22 cellular contexts compared by ENCODE assay signal in genomic region chr17:48711128-48711527, GRCh38. TPM values are rescaled to one million over a fixed set of nuclear protein-coding genes. Genes with fewer than 3 reads are reported as not detected.
DNase-seq lines count a peak whose midpoint lies in the region; ATAC-seq, FAIRE-seq and TF ChIP-seq lines count a peak whose summit lies in the region.
"Had no signal": no experiment of that assay in that cellular context is flagged by ENCODE, and none has a peak within 500 bp of the region (broad histone marks: within the 10 kb centered on the region; RNA-seq: fewer than 3 reads in every experiment).

No MANE protein-coding gene starts in this region.

- H3K27ac ChIP-seq in GM23248 (no peak overlapping the region), body of pancreas (no peak overlapping the region)

- H3K4me1 ChIP-seq in GM23248 (ENCODE audit: insufficient read depth) (no peaks in the 10 kb centered on the region), body of pancreas (no peaks in the 10 kb centered on the region)

- peaks cover 72% of the 10 kb centered on the region for H3K27me3 Mint-ChIP-seq in osteocyte (ENCODE audit: unreplicated experiment)

- no peak for ATAC-seq in body of pancreas
- ATAC-seq: CD8-positive, alpha-beta T cell; HCT116; K562 had no signal

- no peaks in the 10 kb centered on the region for H3F3A ChIP-seq in GM23248 (ENCODE audit: insufficient read depth)

- no peaks in the 10 kb centered on the region for H3K9me3 Mint-ChIP-seq in osteocyte (ENCODE audit: unreplicated experiment)
- H3K9me3 Mint-ChIP-seq: CD8-positive, alpha-beta T cell had no signal

- no peaks in the 10 kb centered on the region for H3K79me2 ChIP-seq in GM23248 (ENCODE audit: insufficient read depth)

- no peaks in the 10 kb centered on the region for H4K20me1 ChIP-seq in GM23248 (ENCODE audit: insufficient read depth)

- H3K9ac ChIP-seq in GM23248, result no peak overlapping the region

- WGBS in GM23248 (ENCODE audit: low coverage in 1 of 2, low lambda C conversion rate in 2 of 2, missing lambda C conversion rate in 2 of 2), 2 experiments, result 18 to 28% methylated on average over 4 of the region's 4 CpGs
- 44 to 45% methylated on average over 4 of the region's 4 CpGs for WGBS in body of pancreas, 2 donors

- no peak overlapping the region for H3K27ac Mint-ChIP-seq in osteocyte (ENCODE audit: unreplicated experiment)
- H3K27ac Mint-ChIP-seq: CD14-positive monocyte; CD8-positive, alpha-beta T cell had no signal

- no peak overlapping the region for H2AFZ ChIP-seq in GM23248

- no peak overlapping the region for H3K4me3 ChIP-seq in GM23248
- H3K4me3 ChIP-seq in body of pancreas, result no peak overlapping the region
- H3K4me3 ChIP-seq: K562 had no signal

- H3K4me2 ChIP-seq in GM23248 (ENCODE audit: unreplicated experiment), result no peak overlapping the region

- H3K9me3 ChIP-seq in GM23248 (ENCODE audit: low read depth), result no peaks in the 10 kb centered on the region
- no peaks in the 10 kb centered on the region for H3K9me3 ChIP-seq in body of pancreas

- DNase-seq in GM10266 (ENCODE audit: extremely low spot score), result peak; percentile 3
- DNase-seq in HTR-8/SVneo (ENCODE audit: insufficient read length, low spot score), result no peak
- DNase-seq in ecto neural progenitor cell (ENCODE audit: low spot score), result peak; percentile 41
- DNase-seq in osteocyte (ENCODE audit: extremely low spot score, unreplicated experiment), result peak; percentile 30
- DNase-seq in EL, result no peak
- DNase-seq in GM23248, result no peak
- DNase-seq in NCI-H1417 (lab: John Stamatoyannopoulos, UW), result no peak
- no peak for DNase-seq in body of pancreas
- DNase-seq: CD8-positive, alpha-beta T cell; COR-L47; DMS153; DND-41; Karpas-422 had no signal

- TF ChIP-seq CTCF in GM10266 (IDR thresholded peaks at IDR 0.05; ENCODE audit: control insufficient read depth, insufficient read depth, low read depth, missing control alignments), result no peak
- TF ChIP-seq CTCF in osteocyte (IDR thresholded peaks at IDR 0.05), result no peak
- TF ChIP-seq CTCF in body of pancreas (IDR thresholded peaks at IDR 0.05), result no peak

- TF ChIP-seq POLR2A in body of pancreas (IDR thresholded peaks at IDR 0.05), result no peak

- H3K36me3 ChIP-seq in GM23248 (ENCODE audit: low read depth) (no peaks in the 10 kb centered on the region), body of pancreas (replicated peaks in 1 of 2; ENCODE audit: insufficient read depth in 1 of 2, low read depth in 2 of 2) (no peaks in the 10 kb centered on the region)

- H3K27me3 ChIP-seq in GM23248 (replicated peaks; ENCODE audit: insufficient read depth) (peaks cover 91% of the 10 kb centered on the region), body of pancreas (peaks cover 0 to 5% of the 10 kb centered on the region in 2 donors)

- in situ Hi-C loops in GM23248 (cut with MboI), result no loop called here

- H3K9me2 ChIP-seq in GM23248 (ENCODE audit: insufficient read depth), result no peaks in the 10 kb centered on the region

- FAIRE-seq in HTR-8/SVneo (lab: Jason Lieb, UNC), result peak; percentile 26
- FAIRE-seq: A204.1, D721Med, GM12891, GM19239, H1, K562 had no signal

- intact Hi-C loops in body of pancreas (cut with DNase I), result no loop called here

- H3K36me3 Mint-ChIP-seq in osteocyte (ENCODE audit: unreplicated experiment), result no peaks in the 10 kb centered on the region
- H3K36me3 Mint-ChIP-seq: CD14-positive monocyte; CD8-positive, alpha-beta T cell had no signal

- no peaks in the 10 kb centered on the region for H3K4me1 Mint-ChIP-seq in osteocyte (ENCODE audit: unreplicated experiment)
- H3K4me1 Mint-ChIP-seq: CD14-positive monocyte had no signal

- H3K4me3 Mint-ChIP-seq in osteocyte (ENCODE audit: unreplicated experiment), result no peak overlapping the region
- H3K4me3 Mint-ChIP-seq: CD8-positive, alpha-beta T cell had no signal

RNA-seq across cellular contexts. Expression of gene PRAC1, which starts 11.2 kb away (rescaled TPM):
- total RNA-seq in osteocyte (not detected in 2 replicates), body of pancreas (not detected)
- not detected in 2 replicates for total RNA-seq in GM23248 (2014; rRNA removed; shearing (Covaris generic))
- polyA plus RNA-seq in GM23248 (2016; fragmentation: Nextera tagmentation; extraction: Ambion mirVana), result not detected in 2 replicates
- total RNA-seq: CD8-positive, alpha-beta T cell; H1; K562 had no signal
- polyA plus RNA-seq: BJ, CD14-positive monocyte, H1, K562 had no signal

RNA-seq across cellular contexts. Expression of gene PRAC2, which starts 11.9 kb away (rescaled TPM):
- total RNA-seq in osteocyte, result not detected in 2 replicates
- not detected in 2 replicates for total RNA-seq in GM23248 (2014; rRNA removed; shearing (Covaris generic))
- polyA plus RNA-seq in GM23248 (2016; fragmentation: Nextera tagmentation; extraction: Ambion mirVana), result not detected in 2 replicates
- total RNA-seq in body of pancreas, result not detected
- total RNA-seq: CD8-positive, alpha-beta T cell; H1; K562 had no signal
- polyA plus RNA-seq: CD14-positive monocyte, H1, K562 had no signal

RNA-seq across cellular contexts. Expression of gene HOXB13, which starts 17.4 kb away (rescaled TPM):
- not detected in 2 replicates for total RNA-seq in osteocyte
- not detected in 2 replicates for total RNA-seq in GM23248 (2014; rRNA removed; shearing (Covaris generic))
- not detected in 2 replicates for polyA plus RNA-seq in GM23248 (2016; fragmentation: Nextera tagmentation; extraction: Ambion mirVana)
- not detected for total RNA-seq in body of pancreas
- total RNA-seq: CD8-positive, alpha-beta T cell; H1; K562 had no signal
- polyA plus RNA-seq: CD14-positive monocyte, H1, K562 had no signal

Comparison
In these comparisons a context has a peak if more than half of its experiments do, and no peak if none do; other contexts are left out.
1. DNase-seq: peak in GM10266 (single experiment), ecto neural progenitor cell (single experiment) and osteocyte (single experiment); none in HTR-8/SVneo (single experiment), EL (single experiment), GM23248 (single experiment), NCI-H1417 (0 of 3) and body of pancreas (0 of 4).